9 cellular contexts compared by ENCODE assay signal in genomic region chr6:31734247-31734702, GRCh38. TPM values are rescaled to one million over a fixed set of nuclear protein-coding genes. Genes with fewer than 3 reads are reported as not detected.
DNase-seq lines count a peak whose midpoint lies in the region; ATAC-seq, FAIRE-seq and TF ChIP-seq lines count a peak whose summit lies in the region.
"Had no signal": no experiment of that assay in that cellular context is flagged by ENCODE, and none has a peak within 500 bp of the region (broad histone marks: within the 10 kb centered on the region; RNA-seq: fewer than 3 reads in every experiment).

No MANE protein-coding gene starts in this region.

- intact Hi-C loops in K562 (cut with micrococcal nuclease) = loop anchor here (2.0 to 10.0 kb wide), 3 partner anchors 43 to 241 kb away; partner anchors contain the start of genes DXO and VARS1
- intact Hi-C loops in transverse colon (cut with DNase I; ENCODE audit: low total_unique reads) = no loop called here

- H3K9me3 ChIP-seq in K562 (replicated peaks; ENCODE audit: control insufficient read depth, insufficient read depth, low read depth, low read length) (no peaks in the 10 kb centered on the region), lung (ENCODE audit: control insufficient read depth in 2 of 2, insufficient read depth in 1 of 2, low read length in 1 of 2) (no peaks in the 10 kb centered on the region), transverse colon (no peaks in the 10 kb centered on the region)

- ATAC-seq in K562 (no peak), lung (ENCODE audit: insufficient read depth, low FRiP score) (no peak), GM18868 (IDR thresholded peaks at IDR 0.05; ENCODE audit: unreplicated experiment) (no peak)

- no peak for FAIRE-seq in K562 (lab: Jason Lieb, UNC)

- H4K20me1 ChIP-seq in K562 (replicated peaks; ENCODE audit: control insufficient read depth, insufficient read depth, low read length) = peaks cover 24% of the 10 kb centered on the region

- H2AFZ ChIP-seq in K562 (ENCODE audit: low read depth, low read length) = no peak overlapping the region

- peaks cover 53% of the 10 kb centered on the region for H3K36me3 Mint-ChIP-seq in activated naive CD4-positive, alpha-beta T cell treated with anti-CD3 and anti-CD28 coated beads, Interleukin-2, amount 10 ng/mL, durations not matched to agents 7 days and 5 days

- no peak for DNase-seq in activated naive CD4-positive, alpha-beta T cell treated with anti-CD3 and anti-CD28 coated beads, Interleukin-2, amount 10 ng/mL, durations not matched to agents 7 days and 5 days
- DNase-seq in activated naive CD4-positive, alpha-beta T cell (lab: John Stamatoyannopoulos, UW) = no peak
- DNase-seq in K562 (ENCODE audit: extremely low read depth in 1 of 4, low spot score in 3 of 4) (no peak), lung (ENCODE audit: low spot score) (no peak), transverse colon (no peak), HuH-7.5 (ENCODE audit: low spot score) (no peak), RKO (ENCODE audit: low spot score) (no peak)

- H3K4me1 ChIP-seq in K562 (replicated peaks in 1 of 2; ENCODE audit: control insufficient read depth in 2 of 2, insufficient read depth in 2 of 2, low read length in 2 of 2) (peaks cover 42 to 58% of the 10 kb centered on the region in 2 experiments), lung (ENCODE audit: control insufficient read depth in 2 of 2, insufficient read depth in 2 of 2, low read length in 2 of 2) (peaks cover 0 to 17% of the 10 kb centered on the region in 2 donors), transverse colon (peaks cover 21 to 64% (median 50%) of the 10 kb centered on the region in 4 donors)

- TF ChIP-seq CTCF in K562 (IDR thresholded peaks at IDR 0.05 in 2 of 3, conservative IDR thresholded peaks at IDR 0.05 in 1 of 3; ENCODE audit: insufficient read depth in 2 of 3, low read depth in 1 of 3, low read length in 3 of 3) (no peak), lung (IDR thresholded peaks at IDR 0.05; ENCODE audit: control extremely low read depth, extremely low read depth) (no peak), transverse colon (IDR thresholded peaks at IDR 0.05) (no peak)

- H3K36me3 ChIP-seq in K562 (ENCODE audit: control insufficient read depth, insufficient read depth, low read length) (peaks cover 56% of the 10 kb centered on the region), lung (ENCODE audit: control insufficient read depth in 2 of 2, insufficient read depth in 2 of 2, low read length in 2 of 2) (peaks cover 9 to 19% of the 10 kb centered on the region in 2 donors), transverse colon (peaks cover 0 to 28% (median 13%) of the 10 kb centered on the region in 4 donors)

- H3K27me3 ChIP-seq in K562 (ENCODE audit: control insufficient read depth in 2 of 2, insufficient read depth in 2 of 2, low read length in 2 of 2) = no peaks in the 10 kb centered on the region
- no peaks in the 10 kb centered on the region for H3K27me3 ChIP-seq in lung (ENCODE audit: control insufficient read depth, insufficient read depth)
- no peaks in the 10 kb centered on the region for H3K27me3 ChIP-seq in transverse colon

- peak overlapping the region; percentile 99 for H3K9ac ChIP-seq in K562 (ENCODE audit: insufficient read depth in 1 of 2, low read depth in 2 of 2, low read length in 2 of 2)

- H3K4me1 Mint-ChIP-seq in activated naive CD4-positive, alpha-beta T cell treated with anti-CD3 and anti-CD28 coated beads, Interleukin-2, amount 10 ng/mL, durations not matched to agents 7 days and 5 days = peaks cover 69% of the 10 kb centered on the region

- H3K27ac Mint-ChIP-seq in activated naive CD4-positive, alpha-beta T cell treated with anti-CD3 and anti-CD28 coated beads, Interleukin-2, amount 10 ng/mL, durations not matched to agents 7 days and 5 days = peak overlapping the region; percentile 93

- peaks cover 76% of the 10 kb centered on the region for H3K79me2 ChIP-seq in K562 (ENCODE audit: control insufficient read depth, insufficient read depth, low read length)

- no peaks in the 10 kb centered on the region for H3K9me1 ChIP-seq in K562 (ENCODE audit: control insufficient read depth, insufficient read depth, low read length)

- peak overlapping the region; percentile 100 for H3K4me2 ChIP-seq in K562 (ENCODE audit: insufficient read depth, low read length)

- POLR2A ChIA-PET in K562 (lab: Yijun Ruan, JAX) = interaction anchor here (0.7 to 13.1 kb wide), 10 partner anchors 8 to 111 kb away, joined by 3 to 236 read pairs (median 6); partner anchors contain the start of genes BAG6, C6orf47, CSNK2B and DDAH2

- in situ Hi-C loops in K562 (cut with MboI) = no loop called here
- in situ Hi-C loops in transverse colon (cut with MboI; ENCODE audit: low pct_ligation_motif_present in 1 of 4, low pct_unique_long_range_greater_than_20kb in 1 of 4, low sequenced_read_pairs in 3 of 4) = loop anchor here in 1 of 4 donors (10.0 kb wide), 1 partner anchor 91 kb away; the partner anchor contains the start of gene HSPA1B

- H3K27ac ChIP-seq in K562 (ENCODE audit: extremely low read depth, low read depth, low read length) (peak overlapping the region; percentile 95), lung (ENCODE audit: low read depth in 1 of 2, low read length in 1 of 2) (peak overlapping the region; percentile 50 to 98), transverse colon (peak overlapping the region; percentile 96 to 99 (median 98))

- no peaks in the 10 kb centered on the region for H3K27me3 Mint-ChIP-seq in activated naive CD4-positive, alpha-beta T cell treated with anti-CD3 and anti-CD28 coated beads, Interleukin-2, amount 10 ng/mL, durations not matched to agents 7 days and 5 days

- peak overlapping the region; percentile 77 for H3K4me3 ChIP-seq in K562
- H3K4me3 ChIP-seq in lung = peak overlapping the region; percentile 75
- H3K4me3 ChIP-seq in transverse colon = peak overlapping the region in 3 of 4 donors; percentile 56 to 77 (median 73)

- TF ChIP-seq EP300 in K562 (IDR thresholded peaks at IDR 0.05; ENCODE audit: low read length) (no peak), transverse colon (IDR thresholded peaks at IDR 0.05; ENCODE audit: low read depth) (no peak)

- CTCF ChIA-PET in activated naive CD4-positive, alpha-beta T cell treated with anti-CD3 and anti-CD28 coated beads, Interleukin-2, amount 10 ng/mL, durations not matched to agents 7 days and 5 days (lab: Charles Lee) = interaction anchor here (0.6 kb wide), 1 partner anchor 28 kb away, joined by 4 read pairs; no protein-coding TSS in a partner anchor
- CTCF ChIA-PET in K562 (lab: Yijun Ruan, JAX; ENCODE audit: low intra/inter-chr PET ratio) = no interaction called here

- H3K9me3 Mint-ChIP-seq in activated naive CD4-positive, alpha-beta T cell treated with anti-CD3 and anti-CD28 coated beads, Interleukin-2, amount 10 ng/mL, durations not matched to agents 7 days and 5 days = no peaks in the 10 kb centered on the region

- no peak for TF ChIP-seq RAD21 in K562 (CRISPR knock-in tag; conservative IDR thresholded peaks at IDR 0.05 in 1 of 2, IDR thresholded peaks at IDR 0.05 in 1 of 2)

- BruUV-seq in K562 (replicated peaks; lab: Mats Ljungman, UMichigan) = no TSS peak

- H3K4me3 Mint-ChIP-seq in activated naive CD4-positive, alpha-beta T cell treated with anti-CD3 and anti-CD28 coated beads, Interleukin-2, amount 10 ng/mL, durations not matched to agents 7 days and 5 days = peak overlapping the region; percentile 100

- TF ChIP-seq POLR2A in K562 (conservative IDR thresholded peaks at IDR 0.05) (no peak), transverse colon (IDR thresholded peaks at IDR 0.05) (no peak)

RNA-seq across cellular contexts. Expression of gene CLIC1, which starts 2.1 kb away (rescaled TPM):
- 323 and 864 TPM in 2 replicates for total RNA-seq in K562 (2011; cell fraction: chromatin; rRNA removed; ENCODE audit: low replicate concordance)
- total RNA-seq in K562 (2011; cell fraction: nucleolus; rRNA removed) = 1,156 and 1,371 TPM in 2 replicates
- 762 and 847 TPM in 2 replicates for total RNA-seq in K562 (2011; cell fraction: nucleoplasm; rRNA removed)
- total RNA-seq in K562 (2014; rRNA removed) (1,815 and 2,459 TPM in 2 replicates), K562 (2014; rRNA removed; fragmentation: Illumina TruSeq; extraction: Trizol) (1,777 and 1,808 TPM in 2 replicates), K562 (2015; rRNA removed; fragmentation: Illumina TruSeq; extraction: Trizol) (1,968 and 1,998 TPM in 2 replicates), K562 (2021) (1,487 and 1,494 TPM in 2 replicates), lung (100 to 1,000 TPM; 231 to 368 TPM), transverse colon (100 to 1,000 TPM; 253 to 375 (median 362) TPM)
- polyA plus RNA-seq in K562 (2011; rRNA removed) (1,850 and 2,419 TPM in 2 replicates), K562 (2014; fragmentation: Illumina TruSeq; extraction: Trizol) (2,238 and 2,336 TPM in 2 replicates), K562 (2014; fragmentation: Nextera tagmentation; extraction: Ambion mirVana) (1,000 to 10,000 TPM; 1,267 to 1,594 TPM), K562 (2014; rRNA removed) (1,650 and 1,824 TPM in 2 replicates), lung (100 to 1,000 TPM; 387 to 763 TPM)
- polyA plus RNA-seq in K562 (2011; cell fraction: cytosol; rRNA removed) = 2,072 and 2,650 TPM in 2 replicates
- 706 and 710 TPM in 2 replicates for polyA plus RNA-seq in K562 (2011; cell fraction: nucleus; rRNA removed)
- polyA plus RNA-seq in K562 (2012) = 1,359 and 2,108 TPM in 2 replicates
- 1,034 and 1,248 TPM in 2 replicates for polyA minus RNA-seq in K562 (2011; rRNA and poly(A)+ RNA removed)
- polyA minus RNA-seq in K562 (2011; cell fraction: cytosol; rRNA and poly(A)+ RNA removed) = 611 and 812 TPM in 2 replicates
- polyA minus RNA-seq in K562 (2011; cell fraction: nucleus; rRNA and poly(A)+ RNA removed) = 223 and 327 TPM in 2 replicates

RNA-seq across cellular contexts. Expression of gene DDAH2, which starts 5.2 kb away (rescaled TPM):
- total RNA-seq in K562 (2011; cell fraction: chromatin; rRNA removed; ENCODE audit: low replicate concordance) = 32.6 and 90.1 TPM in 2 replicates
- total RNA-seq in K562 (2011; cell fraction: nucleolus; rRNA removed) = 71.7 and 82.4 TPM in 2 replicates
- 58.1 and 66.3 TPM in 2 replicates for total RNA-seq in K562 (2011; cell fraction: nucleoplasm; rRNA removed)
- total RNA-seq in K562 (2014; rRNA removed) (45.4 and 59.1 TPM in 2 replicates), K562 (2014; rRNA removed; fragmentation: Illumina TruSeq; extraction: Trizol) (10.6 and 12.7 TPM in 2 replicates), K562 (2015; rRNA removed; fragmentation: Illumina TruSeq; extraction: Trizol) (32.3 and 34.6 TPM in 2 replicates), K562 (2021) (31.4 and 36.3 TPM in 2 replicates), lung (10 to 100 TPM; 60.3 to 80.0 TPM), transverse colon (100 to 1,000 TPM in 3 of 4 donors, 10 to 100 TPM in 1; 78.3 to 148 (median 107) TPM)
- polyA plus RNA-seq in K562 (2011; rRNA removed) (21.4 and 30.4 TPM in 2 replicates), K562 (2014; fragmentation: Illumina TruSeq; extraction: Trizol) (15.6 and 29.3 TPM in 2 replicates), K562 (2014; fragmentation: Nextera tagmentation; extraction: Ambion mirVana) (1 to 10 TPM; 1.8 to 3.4 TPM), K562 (2014; rRNA removed) (36.2 and 42.1 TPM in 2 replicates), lung (100 to 1,000 TPM; 103 to 130 TPM)
- polyA plus RNA-seq in K562 (2011; cell fraction: cytosol; rRNA removed) = 43.7 and 63.5 TPM in 2 replicates
- 124 and 167 TPM in 2 replicates for polyA plus RNA-seq in K562 (2011; cell fraction: nucleus; rRNA removed)
- 54.5 and 69.9 TPM in 2 replicates for polyA plus RNA-seq in K562 (2012)
- 3.4 and 4.6 TPM in 2 replicates for polyA minus RNA-seq in K562 (2011; rRNA and poly(A)+ RNA removed)
- polyA minus RNA-seq in K562 (2011; cell fraction: cytosol; rRNA and poly(A)+ RNA removed) = 9.1 and 12.9 TPM in 2 replicates
- 21.1 and 26.4 TPM in 2 replicates for polyA minus RNA-seq in K562 (2011; cell fraction: nucleus; rRNA and poly(A)+ RNA removed)

RNA-seq across cellular contexts. Expression of gene MSH5, which starts 5.5 kb away (rescaled TPM):
- total RNA-seq in K562 (2011; cell fraction: chromatin; rRNA removed; ENCODE audit: low replicate concordance) = 1,865 and 2,284 TPM in 2 replicates
- 827 and 897 TPM in 2 replicates for total RNA-seq in K562 (2011; cell fraction: nucleolus; rRNA removed)
- total RNA-seq in K562 (2011; cell fraction: nucleoplasm; rRNA removed) = 1,204 and 1,437 TPM in 2 replicates
- total RNA-seq in K562 (2014; rRNA removed) (21.1 and 34.7 TPM in 2 replicates), K562 (2014; rRNA removed; fragmentation: Illumina TruSeq; extraction: Trizol) (46.6 and 47.6 TPM in 2 replicates), K562 (2015; rRNA removed; fragmentation: Illumina TruSeq; extraction: Trizol) (34.3 and 37.9 TPM in 2 replicates), K562 (2021) (75.4 and 82.7 TPM in 2 replicates), lung (10 to 100 TPM; 11.6 to 17.8 TPM), transverse colon (100 to 1,000 TPM in 1 of 4 donors, 10 to 100 TPM in 3; 16.5 to 159 (median 43.9) TPM)
- polyA plus RNA-seq in K562 (2011; rRNA removed) (104 and 202 TPM in 2 replicates), K562 (2014; fragmentation: Illumina TruSeq; extraction: Trizol) (52.5 and 52.8 TPM in 2 replicates), K562 (2014; fragmentation: Nextera tagmentation; extraction: Ambion mirVana) (10 to 100 TPM; 12.5 to 14.0 TPM), K562 (2014; rRNA removed) (80.2 and 84.7 TPM in 2 replicates), lung (10 to 100 TPM in 1 of 2 donors, 1 to 10 TPM in 1; 4.5 to 15.1 TPM)
- 42.0 and 70.8 TPM in 2 replicates for polyA plus RNA-seq in K562 (2011; cell fraction: cytosol; rRNA removed)
- 1,103 and 1,564 TPM in 2 replicates for polyA plus RNA-seq in K562 (2011; cell fraction: nucleus; rRNA removed)
- polyA plus RNA-seq in K562 (2012) = 30.9 and 84.7 TPM in 2 replicates
- polyA minus RNA-seq in K562 (2011; rRNA and poly(A)+ RNA removed) = 112 and 145 TPM in 2 replicates
- polyA minus RNA-seq in K562 (2011; cell fraction: cytosol; rRNA and poly(A)+ RNA removed) = 40.0 and 59.2 TPM in 2 replicates
- 239 and 424 TPM in 2 replicates for polyA minus RNA-seq in K562 (2011; cell fraction: nucleus; rRNA and poly(A)+ RNA removed)

RNA-seq across cellular contexts. Expression of gene MPIG6B, which starts 11.1 kb away (rescaled TPM):
- 0.23 and 0.79 TPM in 2 replicates for total RNA-seq in K562 (2011; cell fraction: chromatin; rRNA removed; ENCODE audit: low replicate concordance)
- total RNA-seq in K562 (2011; cell fraction: nucleolus; rRNA removed) = 0.79 and 0.83 TPM in 2 replicates
- total RNA-seq in K562 (2011; cell fraction: nucleoplasm; rRNA removed) = 0.73 and 1.4 TPM in 2 replicates
- total RNA-seq in K562 (2014; rRNA removed) (0.45 TPM in 1 of 2 replicates, not detected in the other), K562 (2014; rRNA removed; fragmentation: Illumina TruSeq; extraction: Trizol) (0.11 and 0.13 TPM in 2 replicates), K562 (2015; rRNA removed; fragmentation: Illumina TruSeq; extraction: Trizol) (0.14 TPM in 1 of 2 replicates, not detected in the other), K562 (2021) (0.47 and 0.75 TPM in 2 replicates), lung (1 to 10 TPM in 1 of 2 donors, under 1 TPM in 1; 0.64 to 1.1 TPM), transverse colon (under 1 TPM in 1 of 4 donors, not detected in 3; 0.16 TPM)
- polyA plus RNA-seq in K562 (2011; rRNA removed) (0.24 and 0.30 TPM in 2 replicates), K562 (2014; fragmentation: Illumina TruSeq; extraction: Trizol) (0.75 and 0.77 TPM in 2 replicates), K562 (2014; fragmentation: Nextera tagmentation; extraction: Ambion mirVana) (under 1 TPM; 0.15 to 0.32 TPM), K562 (2014; rRNA removed) (0.27 and 1.2 TPM in 2 replicates), lung (1 to 10 TPM in 1 of 2 donors, under 1 TPM in 1; 0.45 to 2.3 TPM)
- polyA plus RNA-seq in K562 (2011; cell fraction: cytosol; rRNA removed) = 0.36 and 0.44 TPM in 2 replicates
- polyA plus RNA-seq in K562 (2011; cell fraction: nucleus; rRNA removed) = 0.80 and 2.1 TPM in 2 replicates
- 0.73 and 1.2 TPM in 2 replicates for polyA plus RNA-seq in K562 (2012)
- polyA minus RNA-seq in K562 (2011; rRNA and poly(A)+ RNA removed) = 0.18 TPM in 1 of 2 replicates, not detected in the other
- polyA minus RNA-seq in K562 (2011; cell fraction: cytosol; rRNA and poly(A)+ RNA removed) = 0.48 TPM in 1 of 2 replicates, not detected in the other
- polyA minus RNA-seq in K562 (2011; cell fraction: nucleus; rRNA and poly(A)+ RNA removed) = 0.33 and 0.40 TPM in 2 replicates
- total RNA-seq: Daoy had no signal

RNA-seq across cellular contexts. Expression of gene LY6G6C, which starts 12.7 kb away (rescaled TPM):
- total RNA-seq in K562 (2011; cell fraction: chromatin; rRNA removed; ENCODE audit: low replicate concordance) = 2.3 and 4.9 TPM in 2 replicates
- total RNA-seq in K562 (2011; cell fraction: nucleolus; rRNA removed) = 1.8 and 2.0 TPM in 2 replicates
- total RNA-seq in K562 (2011; cell fraction: nucleoplasm; rRNA removed) = 3.0 and 6.3 TPM in 2 replicates
- total RNA-seq in K562 (2014; rRNA removed) (not detected in 2 replicates), K562 (2014; rRNA removed; fragmentation: Illumina TruSeq; extraction: Trizol) (not detected in 2 replicates), K562 (2015; rRNA removed; fragmentation: Illumina TruSeq; extraction: Trizol) (not detected in 2 replicates), K562 (2021) (0.20 TPM in 1 of 2 replicates, not detected in the other), lung (not detected), transverse colon (not detected)
- polyA plus RNA-seq in K562 (2011; rRNA removed) (0.20 and 0.35 TPM in 2 replicates), K562 (2014; fragmentation: Illumina TruSeq; extraction: Trizol) (0.33 TPM in 1 of 2 replicates, not detected in the other), K562 (2014; fragmentation: Nextera tagmentation; extraction: Ambion mirVana) (under 1 TPM in 1 of 2 experiments, not detected in 1; 0.06 TPM), K562 (2014; rRNA removed) (0.09 TPM in 1 of 2 replicates, not detected in the other), lung (under 1 TPM; 0.14 to 0.16 TPM)
- polyA plus RNA-seq in K562 (2011; cell fraction: cytosol; rRNA removed) = 0.32 and 0.40 TPM in 2 replicates
- 2.0 and 2.1 TPM in 2 replicates for polyA plus RNA-seq in K562 (2011; cell fraction: nucleus; rRNA removed)
- polyA plus RNA-seq in K562 (2012) = 0.14 and 0.48 TPM in 2 replicates
- polyA minus RNA-seq in K562 (2011; rRNA and poly(A)+ RNA removed) = not detected in 2 replicates
- polyA minus RNA-seq in K562 (2011; cell fraction: cytosol; rRNA and poly(A)+ RNA removed) = not detected in 2 replicates
- polyA minus RNA-seq in K562 (2011; cell fraction: nucleus; rRNA and poly(A)+ RNA removed) = 0.54 and 0.56 TPM in 2 replicates
- total RNA-seq: Daoy had no signal
